ENCODE assay signal across 31 cellular contexts in genomic region chr11:22342599-22343138, GRCh38. TPM values are rescaled to one million over a fixed set of nuclear protein-coding genes. Genes with fewer than 3 reads are reported as not detected.
DNase-seq lines count a peak whose midpoint lies in the region; ATAC-seq and TF ChIP-seq lines count a peak whose summit lies in the region.
"Had no signal": no experiment of that assay in that cellular context is flagged by ENCODE, and none has a peak within 500 bp of the region (broad histone marks: within the 10 kb centered on the region; RNA-seq: fewer than 3 reads in every experiment).

No MANE protein-coding gene starts in this region.

- CTCF ChIA-PET in naive thymus-derived CD4-positive, alpha-beta T cell (lab: Charles Lee): no interaction called here
- CTCF ChIA-PET in CD4-positive, alpha-beta T cell (lab: Charles Lee): no interaction called here

- peaks cover 80% of the 10 kb centered on the region for H3K27me3 Mint-ChIP-seq in T-helper 1 cell treated with Interleukin-12 subunit alpha and Interleukin-12 subunit beta and Interleukin-4 antibody, amounts not matched to agents 30 μg/mL and 1 μg/mL, for 36 hours (ENCODE audit: low read depth)
- H3K27me3 Mint-ChIP-seq in activated T-helper 1 cell treated with anti-CD3 and anti-CD28 coated beads, Interleukin-12 subunit alpha, Interleukin-12 subunit beta, Interleukin-2, Interleukin-4 antibody, amounts not matched to agents 30 ng/mL and 10 ng/mL and 1 ng/mL, durations not matched to agents 14 hours and 24 hours and 36 hours (ENCODE audit: insufficient read depth): peaks cover 78% of the 10 kb centered on the region
- H3K27me3 Mint-ChIP-seq in type B pancreatic cell: peaks cover 83% of the 10 kb centered on the region
- H3K27me3 Mint-ChIP-seq in naive thymus-derived CD4-positive, alpha-beta T cell: peaks cover 74 to 91% (median 77%) of the 10 kb centered on the region in 5 donors
- peaks cover 83% of the 10 kb centered on the region for H3K27me3 Mint-ChIP-seq in CD4-positive, alpha-beta T cell

- H3K27ac ChIP-seq in naive thymus-derived CD4-positive, alpha-beta T cell (ENCODE audit: low read depth, low read length): no peak overlapping the region
- H3K27ac ChIP-seq in CD4-positive, alpha-beta T cell (ENCODE audit: low read depth, low read length): no peak overlapping the region
- H3K27ac ChIP-seq: 22Rv1, breast epithelium, C4-2B, dorsolateral prefrontal cortex, left lung, neutrophil, upper lobe of left lung had no signal

- H3K27ac Mint-ChIP-seq in T-helper 1 cell treated with Interleukin-12 subunit alpha and Interleukin-12 subunit beta and Interleukin-4 antibody, amounts not matched to agents 30 μg/mL and 1 μg/mL, for 36 hours: peak overlapping the region; percentile 16
- H3K27ac Mint-ChIP-seq in activated T-helper 1 cell treated with anti-CD3 and anti-CD28 coated beads, Interleukin-12 subunit alpha, Interleukin-12 subunit beta, Interleukin-2, Interleukin-4 antibody, amounts not matched to agents 30 ng/mL and 10 ng/mL and 1 ng/mL, durations not matched to agents 14 hours and 24 hours and 36 hours: peak overlapping the region; percentile 35
- H3K27ac Mint-ChIP-seq in type B pancreatic cell: no peak overlapping the region
- no peak overlapping the region for H3K27ac Mint-ChIP-seq in naive thymus-derived CD4-positive, alpha-beta T cell
- H3K27ac Mint-ChIP-seq in CD4-positive, alpha-beta T cell: no peak overlapping the region
- H3K27ac Mint-ChIP-seq: activated CD4-positive, alpha-beta memory T cell treated with anti-CD3 and anti-CD28 coated beads, Interleukin-2, amount 10 ng/mL, durations not matched to agents 7 days and 5 days; activated naive CD4-positive, alpha-beta T cell treated with anti-CD3 and anti-CD28 coated beads for 36 hours had no signal

- H3K27me3 ChIP-seq in iPS-15b (ENCODE audit: control insufficient read depth, insufficient read depth, low read length): peaks cover 69% of the 10 kb centered on the region
- H3K27me3 ChIP-seq in naive thymus-derived CD4-positive, alpha-beta T cell (ENCODE audit: control insufficient read depth in 2 of 2, insufficient read depth in 2 of 2, low read length in 2 of 2): peaks cover 5 to 17% of the 10 kb centered on the region in 2 donors
- H3K27me3 ChIP-seq in CD4-positive, alpha-beta T cell (ENCODE audit: control insufficient read depth, insufficient read depth, low read length): peaks cover 75% of the 10 kb centered on the region
- H3K27me3 ChIP-seq: MG63 had no signal

- TF ChIP-seq CTCF in type B pancreatic cell (conservative IDR thresholded peaks at IDR 0.05): no peak
- no peak for TF ChIP-seq CTCF in CD4-positive, alpha-beta T cell (IDR thresholded peaks at IDR 0.05)

- H3K4me1 ChIP-seq in iPS-15b (ENCODE audit: control insufficient read depth, insufficient read depth, low read length): peaks cover 15% of the 10 kb centered on the region
- H3K4me1 ChIP-seq in naive thymus-derived CD4-positive, alpha-beta T cell (ENCODE audit: control insufficient read depth in 2 of 2, insufficient read depth in 2 of 2, low read length in 2 of 2): peaks cover 0 to 3% of the 10 kb centered on the region in 2 donors
- H3K4me1 ChIP-seq: breast epithelium, left lung had no signal

- no peak overlapping the region for H3K9ac ChIP-seq in iPS-15b (ENCODE audit: low read depth, low read length)
- H3K9ac ChIP-seq: SK-N-SH had no signal

- H3K4me1 Mint-ChIP-seq in T-helper 1 cell treated with Interleukin-12 subunit alpha and Interleukin-12 subunit beta and Interleukin-4 antibody, amounts not matched to agents 30 μg/mL and 1 μg/mL, for 36 hours (ENCODE audit: low read depth): no peaks in the 10 kb centered on the region
- H3K4me1 Mint-ChIP-seq in activated T-helper 1 cell treated with anti-CD3 and anti-CD28 coated beads, Interleukin-12 subunit alpha, Interleukin-12 subunit beta, Interleukin-2, Interleukin-4 antibody, amounts not matched to agents 30 ng/mL and 10 ng/mL and 1 ng/mL, durations not matched to agents 14 hours and 24 hours and 36 hours (ENCODE audit: low read depth): peaks cover 5% of the 10 kb centered on the region
- peaks cover 2% of the 10 kb centered on the region for H3K4me1 Mint-ChIP-seq in type B pancreatic cell (ENCODE audit: unreplicated experiment)
- H3K4me1 Mint-ChIP-seq in naive thymus-derived CD4-positive, alpha-beta T cell: peaks cover 7 to 32% (median 12%) of the 10 kb centered on the region in 7 donors
- H3K4me1 Mint-ChIP-seq in CD4-positive, alpha-beta T cell (ENCODE audit: low read depth): peaks cover 17% of the 10 kb centered on the region

- intact Hi-C loops in activated T-helper 1 cell treated with anti-CD3 and anti-CD28 coated beads, Interleukin-12 subunit alpha, Interleukin-12 subunit beta, Interleukin-2, Interleukin-4 antibody, amounts not matched to agents 30 ng/mL and 10 ng/mL and 1 ng/mL, durations not matched to agents 14 hours and 24 hours and 36 hours (cut with micrococcal nuclease): loop anchor here (5.0 kb wide), 1 partner anchor 90 kb away; no protein-coding TSS in a partner anchor
- intact Hi-C loops in Right ventricle myocardium inferior (cut with DNase I): no loop called here
- intact Hi-C loops in naive thymus-derived CD4-positive, alpha-beta T cell (cut with micrococcal nuclease): no loop called here
- intact Hi-C loops in CD4-positive, alpha-beta T cell (cut with DNase I, micrococcal nuclease): no loop called here

- no peaks in the 10 kb centered on the region for H3K36me3 Mint-ChIP-seq in T-helper 1 cell treated with Interleukin-12 subunit alpha and Interleukin-12 subunit beta and Interleukin-4 antibody, amounts not matched to agents 30 μg/mL and 1 μg/mL, for 36 hours (ENCODE audit: low read depth)
- peaks cover 2% of the 10 kb centered on the region for H3K36me3 Mint-ChIP-seq in activated T-helper 1 cell treated with anti-CD3 and anti-CD28 coated beads, Interleukin-12 subunit alpha, Interleukin-12 subunit beta, Interleukin-2, Interleukin-4 antibody, amounts not matched to agents 30 ng/mL and 10 ng/mL and 1 ng/mL, durations not matched to agents 14 hours and 24 hours and 36 hours (ENCODE audit: low read depth)
- H3K36me3 Mint-ChIP-seq in type B pancreatic cell: peaks cover 3% of the 10 kb centered on the region
- H3K36me3 Mint-ChIP-seq in naive thymus-derived CD4-positive, alpha-beta T cell: peaks cover 0 to 20% (median 0%) of the 10 kb centered on the region in 5 donors
- H3K36me3 Mint-ChIP-seq in CD4-positive, alpha-beta T cell (ENCODE audit: low read depth): no peaks in the 10 kb centered on the region

- DNase-seq in T-helper 1 cell (no peak), type B pancreatic cell (ENCODE audit: extremely low spot score, unreplicated experiment) (no peak), Right ventricle myocardium inferior (ENCODE audit: missing footprints) (no peak)
- DNase-seq in activated T-helper 1 cell treated with anti-CD3 and anti-CD28 coated beads, Interleukin-12 subunit alpha, Interleukin-12 subunit beta, Interleukin-2, Interleukin-4 antibody, amounts not matched to agents 30 ng/mL and 10 ng/mL and 1 ng/mL, durations not matched to agents 14 hours and 24 hours and 36 hours (ENCODE audit: low spot score): no peak
- DNase-seq in naive thymus-derived CD4-positive, alpha-beta T cell: no peak
- DNase-seq in CD4-positive, alpha-beta T cell: no peak
- DNase-seq: activated CD4-positive, alpha-beta memory T cell treated with anti-CD3 and anti-CD28 coated beads, Interleukin-2, amount 10 ng/mL, durations not matched to agents 7 days and 5 days; activated CD4-positive, alpha-beta T cell treated with anti-CD3 and anti-CD28 coated beads for 1 hour; activated naive CD4-positive, alpha-beta T cell treated with anti-CD3 and anti-CD28 coated beads for 36 hours; dorsolateral prefrontal cortex; left lung; mesenchymal stem cell; MG63; NCI-H187; NCI-H524 treated with DMSO at 0.1 percent for 48 hours; PC-3; SK-N-SH; stimulated activated CD4-positive, alpha-beta T cell treated with anti-CD3 and anti-CD28 coated beads, Interleukin-2, amount 100 ng/mL, for 48 hours; T-helper 2 cell had no signal

- no peak for ATAC-seq in Right ventricle myocardium inferior
- no peak for ATAC-seq in naive thymus-derived CD4-positive, alpha-beta T cell
- ATAC-seq in CD4-positive, alpha-beta T cell (ENCODE audit: poor library complexity): no peak
- ATAC-seq: K562, left lung, PC-3 had no signal

- peaks cover 3% of the 10 kb centered on the region for H3K9me3 Mint-ChIP-seq in T-helper 1 cell treated with Interleukin-12 subunit alpha and Interleukin-12 subunit beta and Interleukin-4 antibody, amounts not matched to agents 30 μg/mL and 1 μg/mL, for 36 hours
- H3K9me3 Mint-ChIP-seq in activated T-helper 1 cell treated with anti-CD3 and anti-CD28 coated beads, Interleukin-12 subunit alpha, Interleukin-12 subunit beta, Interleukin-2, Interleukin-4 antibody, amounts not matched to agents 30 ng/mL and 10 ng/mL and 1 ng/mL, durations not matched to agents 14 hours and 24 hours and 36 hours: no peaks in the 10 kb centered on the region
- H3K9me3 Mint-ChIP-seq in type B pancreatic cell: no peaks in the 10 kb centered on the region
- peaks cover 0 to 11% (median 2%) of the 10 kb centered on the region in 11 donors for H3K9me3 Mint-ChIP-seq in naive thymus-derived CD4-positive, alpha-beta T cell
- no peaks in the 10 kb centered on the region for H3K9me3 Mint-ChIP-seq in CD4-positive, alpha-beta T cell
- H3K9me3 Mint-ChIP-seq: activated CD4-positive, alpha-beta memory T cell treated with anti-CD3 and anti-CD28 coated beads, Interleukin-2, amount 10 ng/mL, durations not matched to agents 7 days and 5 days; activated naive CD4-positive, alpha-beta T cell treated with anti-CD3 and anti-CD28 coated beads for 36 hours had no signal

- H3K4me3 ChIP-seq in iPS-15b (ENCODE audit: low read depth, low read length): peak overlapping the region; percentile 79
- no peak overlapping the region for H3K4me3 ChIP-seq in naive thymus-derived CD4-positive, alpha-beta T cell (ENCODE audit: low read length)
- H3K4me3 ChIP-seq: K562, left lung, MG63, upper lobe of left lung had no signal

- H3K36me3 ChIP-seq in iPS-15b (ENCODE audit: control insufficient read depth, insufficient read depth, low read length): no peaks in the 10 kb centered on the region
- H3K36me3 ChIP-seq in naive thymus-derived CD4-positive, alpha-beta T cell (ENCODE audit: control insufficient read depth in 2 of 3, insufficient read depth in 3 of 3, low read length in 3 of 3): no peaks in the 10 kb centered on the region
- H3K36me3 ChIP-seq: breast epithelium, left lung, MG63, neutrophil, upper lobe of left lung had no signal

- H3K4me3 Mint-ChIP-seq in T-helper 1 cell treated with Interleukin-12 subunit alpha and Interleukin-12 subunit beta and Interleukin-4 antibody, amounts not matched to agents 30 μg/mL and 1 μg/mL, for 36 hours: no peak overlapping the region
- no peak overlapping the region for H3K4me3 Mint-ChIP-seq in activated T-helper 1 cell treated with anti-CD3 and anti-CD28 coated beads, Interleukin-12 subunit alpha, Interleukin-12 subunit beta, Interleukin-2, Interleukin-4 antibody, amounts not matched to agents 30 ng/mL and 10 ng/mL and 1 ng/mL, durations not matched to agents 14 hours and 24 hours and 36 hours
- H3K4me3 Mint-ChIP-seq in type B pancreatic cell: peak overlapping the region; percentile 59
- no peak overlapping the region for H3K4me3 Mint-ChIP-seq in naive thymus-derived CD4-positive, alpha-beta T cell
- H3K4me3 Mint-ChIP-seq in CD4-positive, alpha-beta T cell: no peak overlapping the region
- H3K4me3 Mint-ChIP-seq: activated CD4-positive, alpha-beta memory T cell treated with anti-CD3 and anti-CD28 coated beads, Interleukin-2, amount 10 ng/mL, durations not matched to agents 7 days and 5 days; activated naive CD4-positive, alpha-beta T cell treated with anti-CD3 and anti-CD28 coated beads for 36 hours had no signal

- no peaks in the 10 kb centered on the region for H3K9me3 ChIP-seq in iPS-15b (ENCODE audit: control insufficient read depth, insufficient read depth, low read length)
- H3K9me3 ChIP-seq in naive thymus-derived CD4-positive, alpha-beta T cell (ENCODE audit: control insufficient read depth in 2 of 3, low read length in 3 of 3): no peaks in the 10 kb centered on the region
- H3K9me3 ChIP-seq in CD4-positive, alpha-beta T cell (ENCODE audit: control insufficient read depth, low read length): no peaks in the 10 kb centered on the region
- H3K9me3 ChIP-seq: breast epithelium, left lung, MG63, neutrophil, SK-N-SH, upper lobe of left lung had no signal

- POLR2A ChIA-PET in naive thymus-derived CD4-positive, alpha-beta T cell (lab: Charles Lee): no interaction called here
- POLR2A ChIA-PET in CD4-positive, alpha-beta T cell (lab: Charles Lee): no interaction called here

RNA-seq across cellular contexts. Expression of gene SLC17A6, which starts 4.5 kb away (rescaled TPM):
- not detected in 2 replicates for total RNA-seq in activated T-helper 1 cell treated with anti-CD3 and anti-CD28 coated beads, Interleukin-12 subunit alpha, Interleukin-12 subunit beta, Interleukin-2, Interleukin-4 antibody, amounts not matched to agents 30 ng/mL and 10 ng/mL and 1 ng/mL, durations not matched to agents 14 hours and 24 hours and 36 hours
- total RNA-seq in type B pancreatic cell (ENCODE audit: low replicate concordance): 2.7 and 3.4 TPM in 2 replicates
- total RNA-seq in Right ventricle myocardium inferior: not detected
- total RNA-seq in naive thymus-derived CD4-positive, alpha-beta T cell: not detected
- not detected for polyA plus RNA-seq in naive thymus-derived CD4-positive, alpha-beta T cell
- not detected for total RNA-seq in CD4-positive, alpha-beta T cell
- total RNA-seq: activated CD4-positive, alpha-beta memory T cell treated with anti-CD3 and anti-CD28 coated beads, Interleukin-2, amount 10 ng/mL, durations not matched to agents 7 days and 5 days; activated naive CD4-positive, alpha-beta T cell treated with anti-CD3 and anti-CD28 coated beads for 36 hours; breast epithelium; chondrocyte; HT-29; K562; left lung; PC-3; posterior vena cava; sciatic nerve; upper lobe of left lung had no signal
- polyA plus RNA-seq: K562, SK-N-SH had no signal

Comparison
In these comparisons a context has a peak if more than half of its experiments do, and no peak if none do; other contexts are left out.
1. H3K27ac Mint-ChIP-seq: peak in T-helper 1 cell treated with Interleukin-12 subunit alpha and Interleukin-12 subunit beta and Interleukin-4 antibody, amounts not matched to agents 30 μg/mL and 1 μg/mL, for 36 hours (single experiment) and activated T-helper 1 cell treated with anti-CD3 and anti-CD28 coated beads, Interleukin-12 subunit alpha, Interleukin-12 subunit beta, Interleukin-2, Interleukin-4 antibody, amounts not matched to agents 30 ng/mL and 10 ng/mL and 1 ng/mL, durations not matched to agents 14 hours and 24 hours and 36 hours (single experiment); none in type B pancreatic cell (single experiment), naive thymus-derived CD4-positive, alpha-beta T cell (0 of 9) and CD4-positive, alpha-beta T cell (single experiment).